Comparison of ENCODE assay signal across 9 cellular contexts in genomic region chr11:67120456-67120855, GRCh38. TPM values are rescaled to one million over a fixed set of nuclear protein-coding genes. Genes with fewer than 3 reads are reported as not detected.
DNase-seq lines count a peak whose midpoint lies in the region; ATAC-seq and TF ChIP-seq lines count a peak whose summit lies in the region.
"Had no signal": no experiment of that assay in that cellular context is flagged by ENCODE, and none has a peak within 500 bp of the region (broad histone marks: within the 10 kb centered on the region; RNA-seq: fewer than 3 reads in every experiment).

No MANE protein-coding gene starts in this region.

- H3K4me1 ChIP-seq in NT2/D1 (ENCODE audit: insufficient read depth, insufficient read length) = no peaks in the 10 kb centered on the region
- no peaks in the 10 kb centered on the region for H3K4me1 ChIP-seq in endocrine pancreas (ENCODE audit: control insufficient read depth, insufficient read depth, low read length)
- H3K4me1 ChIP-seq in neuron (ENCODE audit: insufficient read depth, low read length) = peaks cover 26% of the 10 kb centered on the region

- H3K4me1 Mint-ChIP-seq in CD4-positive, alpha-beta T cell (ENCODE audit: low read depth) = peaks cover 35% of the 10 kb centered on the region

- POLR2A ChIA-PET in CD4-positive, alpha-beta T cell (lab: Charles Lee) = interaction anchor here (0.6 kb wide), 1 partner anchor 182 kb away, joined by 3 read pairs; no protein-coding TSS in a partner anchor

- CTCF ChIA-PET in CD4-positive, alpha-beta T cell (lab: Charles Lee) = interaction anchor here (0.7 kb wide), 1 partner anchor 262 kb away, joined by 3 read pairs; no protein-coding TSS in a partner anchor

- no peak for ATAC-seq in CD4-positive, alpha-beta T cell (ENCODE audit: poor library complexity)
- no peak for ATAC-seq in HG03520 (IDR thresholded peaks at IDR 0.05; ENCODE audit: unreplicated experiment)

- H3K4me3 Mint-ChIP-seq in CD4-positive, alpha-beta T cell = peak overlapping the region; percentile 92

- no peaks in the 10 kb centered on the region for H3K27me3 Mint-ChIP-seq in CD4-positive, alpha-beta T cell

- H3K27ac ChIP-seq in CD4-positive, alpha-beta T cell (ENCODE audit: low read depth, low read length) = peak overlapping the region; percentile 10

- peaks cover 32% of the 10 kb centered on the region for H3K36me3 ChIP-seq in NT2/D1 (ENCODE audit: insufficient read depth, insufficient read length, low read length)
- no peaks in the 10 kb centered on the region for H3K36me3 ChIP-seq in endocrine pancreas (ENCODE audit: control insufficient read depth, insufficient read depth, low read length)
- H3K36me3 ChIP-seq in neuron (ENCODE audit: insufficient read depth, low read length) = peaks cover 2% of the 10 kb centered on the region

- DNase-seq in CD4-positive, alpha-beta T cell = no peak
- DNase-seq in NT2/D1 (ENCODE audit: low read depth, low spot score) = no peak
- no peak for DNase-seq in effector CD8-positive, alpha-beta T cell (lab: John Stamatoyannopoulos, UW)
- DNase-seq in MV-4-11 (lab: John Stamatoyannopoulos, UW) = no peak
- DNase-seq in COR-L47 (lab: John Stamatoyannopoulos, UW) = no peak
- DNase-seq: GOT3 had no signal

- H3K4me3 ChIP-seq in NT2/D1 (ENCODE audit: insufficient read length, low read depth) (peak overlapping the region; percentile 96), endocrine pancreas (ENCODE audit: control insufficient read depth, insufficient read depth, low read length) (peak overlapping the region; percentile 92), neuron (ENCODE audit: low read length) (peak overlapping the region; percentile 100)

- intact Hi-C loops in CD4-positive, alpha-beta T cell (cut with DNase I, micrococcal nuclease) = loop anchor here (5.0 kb wide), 3 partner anchors 38 to 47 kb away; no protein-coding TSS in a partner anchor

- H3K27me3 ChIP-seq in CD4-positive, alpha-beta T cell (ENCODE audit: control insufficient read depth, insufficient read depth, low read length) = no peaks in the 10 kb centered on the region
- H3K27me3 ChIP-seq in NT2/D1 (ENCODE audit: insufficient read depth, insufficient read length) (peaks cover 12% of the 10 kb centered on the region), endocrine pancreas (ENCODE audit: control insufficient read depth, insufficient read depth, low read length) (no peaks in the 10 kb centered on the region), neuron (ENCODE audit: insufficient read depth, low read length) (no peaks in the 10 kb centered on the region)

- H3K27ac Mint-ChIP-seq in CD4-positive, alpha-beta T cell = peak overlapping the region; percentile 88

- no peaks in the 10 kb centered on the region for H3K9me3 Mint-ChIP-seq in CD4-positive, alpha-beta T cell

- H3K9me3 ChIP-seq in CD4-positive, alpha-beta T cell (ENCODE audit: control insufficient read depth, low read length) = no peaks in the 10 kb centered on the region
- H3K9me3 ChIP-seq in NT2/D1 (ENCODE audit: insufficient read depth, low read length) (no peaks in the 10 kb centered on the region), endocrine pancreas (ENCODE audit: control insufficient read depth, low read length) (no peaks in the 10 kb centered on the region), neuron (ENCODE audit: low read length) (no peaks in the 10 kb centered on the region)

- H3K9ac ChIP-seq in NT2/D1 (ENCODE audit: insufficient read length, low read depth) (peak overlapping the region; percentile 91), endocrine pancreas (ENCODE audit: control insufficient read depth, insufficient read depth, low read length) (peak overlapping the region; percentile 84)

- H2AFZ ChIP-seq in neuron (ENCODE audit: low read depth, low read length) = no peak overlapping the region

- TF ChIP-seq CTCF in CD4-positive, alpha-beta T cell (IDR thresholded peaks at IDR 0.05) = no peak

- peaks cover 41% of the 10 kb centered on the region for H3K36me3 Mint-ChIP-seq in CD4-positive, alpha-beta T cell (ENCODE audit: low read depth)

RNA-seq across cellular contexts. Expression of gene KDM2A, which starts 1.4 kb away (rescaled TPM):
- total RNA-seq in CD4-positive, alpha-beta T cell = 100 to 1,000 TPM; 410 to 412 TPM
